ENCODE assay signal across 30 cellular contexts in genomic region chr12:112841240-112841639, GRCh38. TPM values are rescaled to one million over a fixed set of nuclear protein-coding genes. Genes with fewer than 3 reads are reported as not detected.
"Had no signal": no experiment of that assay in that cellular context is flagged by ENCODE, and none has a peak within 500 bp of the region (broad histone marks: within the 10 kb centered on the region; RNA-seq: fewer than 3 reads in every experiment).

No MANE protein-coding gene starts in this region.

- H3K36me3 Mint-ChIP-seq: memory B cell; naive thymus-derived CD4-positive, alpha-beta T cell; neural progenitor cell had no signal

- H3K27ac ChIP-seq: gastrocnemius medialis, neural progenitor cell, parathyroid adenoma, suprapubic skin, transverse colon, vagina had no signal

- H3K79me2 ChIP-seq: parathyroid adenoma had no signal

- H3K4me1 Mint-ChIP-seq: memory B cell; naive thymus-derived CD4-positive, alpha-beta T cell; nephron; stimulated activated naive CD8-positive, alpha-beta T cell treated with anti-CD3 and anti-CD28 coated beads, Interleukin-15, amount 100 ng/mL, for 72 hours had no signal

- H3K36me3 ChIP-seq: gastrocnemius medialis, neural progenitor cell, suprapubic skin, transverse colon, vagina had no signal

- DNase-seq: cortex of kidney; gastrocnemius medialis; head of caudate nucleus; kidney; midbrain; naive thymus-derived CD4-positive, alpha-beta T cell; stimulated activated CD4-positive, alpha-beta T cell treated with anti-CD3 and anti-CD28 coated beads, Interleukin-12 subunit alpha, Interleukin-12 subunit beta, amount 100 ng/mL, for 4 hours; stimulated activated CD4-positive, alpha-beta T cell treated with anti-CD3 and anti-CD28 coated beads, Interleukin-1b, Interleukin-23, amount 100 ng/mL, for 48 hours; stimulated activated CD4-positive, alpha-beta T cell treated with anti-CD3 and anti-CD28 coated beads, Interleukin-4, amount 100 ng/mL, for 1 hour; stimulated activated CD8-positive, alpha-beta memory T cell treated with anti-CD3 and anti-CD28 coated beads, Interleukin-4, amount 100 ng/mL, for 48 hours; stimulated activated naive CD4-positive, alpha-beta T cell; stimulated activated naive CD8-positive, alpha-beta T cell treated with anti-CD3 and anti-CD28 coated beads, Interleukin-15, amount 100 ng/mL, for 72 hours; transverse colon had no signal

- H3K27ac Mint-ChIP-seq: memory B cell; naive thymus-derived CD4-positive, alpha-beta T cell; nephron; neural progenitor cell; progenitor cell of endocrine pancreas; stimulated activated naive CD8-positive, alpha-beta T cell treated with anti-CD3 and anti-CD28 coated beads, Interleukin-15, amount 100 ng/mL, for 72 hours had no signal

- H3K27me3 ChIP-seq: gastrocnemius medialis, neural progenitor cell, vagina had no signal

- H2AFZ ChIP-seq: neural progenitor cell, parathyroid adenoma had no signal

- H3K9me3 ChIP-seq: gastrocnemius medialis, suprapubic skin, transverse colon, vagina had no signal

- H3K9me3 Mint-ChIP-seq: memory B cell; nephron; neural progenitor cell; stimulated activated naive CD8-positive, alpha-beta T cell treated with anti-CD3 and anti-CD28 coated beads, Interleukin-15, amount 100 ng/mL, for 72 hours had no signal

- H3K4me2 ChIP-seq: neural progenitor cell, smooth muscle cell had no signal

- ATAC-seq: esophagus mucosa; gastrocnemius medialis; left lobe of liver; naive thymus-derived CD4-positive, alpha-beta T cell; sciatic nerve; stimulated activated naive CD8-positive, alpha-beta T cell treated with anti-CD3 and anti-CD28 coated beads, Interleukin-15, amount 100 ng/mL, for 72 hours had no signal

- H3K4me3 ChIP-seq: gastrocnemius medialis, lung, neural progenitor cell, smooth muscle cell, suprapubic skin, transverse colon, vagina had no signal

- H3K4me3 Mint-ChIP-seq: memory B cell; naive thymus-derived CD4-positive, alpha-beta T cell; nephron; neural progenitor cell; stimulated activated naive CD8-positive, alpha-beta T cell treated with anti-CD3 and anti-CD28 coated beads, Interleukin-15, amount 100 ng/mL, for 72 hours had no signal

- H3K4me1 ChIP-seq: gastrocnemius medialis, parathyroid adenoma, suprapubic skin, transverse colon, vagina had no signal

- FAIRE-seq: kidney had no signal

- H3K9ac ChIP-seq: neural progenitor cell, parathyroid adenoma had no signal

RNA-seq across cellular contexts. Expression of gene RPH3A, which starts 49.7 kb away (rescaled TPM):
- total RNA-seq: dermis microvascular lymphatic vessel endothelial cell, esophagus mucosa, glomerular endothelial cell, left lobe of liver, osteoblast, progenitor cell of endocrine pancreas, smooth muscle cell, suprapubic skin, ureter had no signal
- polyA plus RNA-seq: liver; naive thymus-derived CD4-positive, alpha-beta T cell; smooth muscle cell had no signal
